In genomic region chr17:15501788-15502187, GRCh38 we compare ENCODE assay signal across 16 cellular contexts. TPM values are rescaled to one million over a fixed set of nuclear protein-coding genes. Genes with fewer than 3 reads are reported as not detected.
DNase-seq lines count a peak whose midpoint lies in the region; ATAC-seq, FAIRE-seq and TF ChIP-seq lines count a peak whose summit lies in the region.
"Had no signal": no experiment of that assay in that cellular context is flagged by ENCODE, and none has a peak within 500 bp of the region (broad histone marks: within the 10 kb centered on the region; RNA-seq: fewer than 3 reads in every experiment).

No MANE protein-coding gene starts in this region.

- H2BK20ac ChIP-seq in H1 (ENCODE audit: low read length), result no peak overlapping the region

- H4K8ac ChIP-seq in H1 (ENCODE audit: extremely low read depth, insufficient read depth, low read length), result no peak overlapping the region

- no peaks in the 10 kb centered on the region for H3K23me2 ChIP-seq in H1 (ENCODE audit: low read depth, low read length)

- FAIRE-seq in H1 (lab: Jason Lieb, UNC), result no peak

- H4K5ac ChIP-seq in H1 (ENCODE audit: insufficient read length, low read depth, low read length), result no peak overlapping the region

- no peak overlapping the region for H3K27ac Mint-ChIP-seq in GM23338
- no peak overlapping the region for H3K27ac Mint-ChIP-seq in activated naive CD8-positive, alpha-beta T cell treated with anti-CD3 and anti-CD28 coated beads for 36 hours
- H3K27ac Mint-ChIP-seq: activated B cell treated with CpG ODN at 0.5 μM for 24 hours had no signal

- no peaks in the 10 kb centered on the region for H3K79me2 ChIP-seq in GM23338 (replicated peaks; ENCODE audit: insufficient read depth)
- H3K79me2 ChIP-seq in H1 (ENCODE audit: control insufficient read depth in 1 of 2, insufficient read depth in 2 of 2, low read length in 2 of 2), result no peaks in the 10 kb centered on the region

- 90% methylated on average over 7 of the region's 7 CpGs; no CpG with 5 or more reads in 1 of the 2 experiments for WGBS in H1 (ENCODE audit: extremely low coverage in 1 of 2, insufficient coverage in 1 of 2, insufficient read length in 1 of 2, insufficient replicate concordance in 2 of 2, low coverage in 1 of 2, low lambda C conversion rate in 2 of 2, missing lambda C conversion rate in 1 of 2), 2 experiments

- no peak overlapping the region for H3K18ac ChIP-seq in H1 (ENCODE audit: extremely low read depth, low read length)

- intact Hi-C loops in head of caudate nucleus (cut with DNase I), result loop anchor here (2.0 to 5.0 kb wide), 2 partner anchors 44 to 241 kb away; no protein-coding TSS in a partner anchor

- TF ChIP-seq CTCF in GM23338 (conservative IDR thresholded peaks at IDR 0.05; ENCODE audit: low read depth in 2 of 2) (no peak), H1 (IDR thresholded peaks at IDR 0.05; ENCODE audit: control extremely low read depth in 1 of 3, insufficient read depth in 1 of 3, low read depth in 1 of 3, low read length in 3 of 3) (no peak)

- no peak overlapping the region for H3K4me3 Mint-ChIP-seq in GM23338
- H3K4me3 Mint-ChIP-seq in activated naive CD8-positive, alpha-beta T cell treated with anti-CD3 and anti-CD28 coated beads for 36 hours, result no peak overlapping the region
- H3K4me3 Mint-ChIP-seq: naive thymus-derived CD4-positive, alpha-beta T cell had no signal

- TF ChIP-seq POLR2A in H1 (IDR thresholded peaks at IDR 0.05; ENCODE audit: control extremely low read depth in 1 of 2, low read depth in 2 of 2, low read length in 2 of 2), result no peak

- H3K36me3 Mint-ChIP-seq in GM23338 (ENCODE audit: low read depth), result peaks cover 42% of the 10 kb centered on the region
- H3K36me3 Mint-ChIP-seq in activated naive CD8-positive, alpha-beta T cell treated with anti-CD3 and anti-CD28 coated beads for 36 hours, result peaks cover 9% of the 10 kb centered on the region

- H3F3A ChIP-seq in GM23338 (replicated peaks; ENCODE audit: low read depth), result no peaks in the 10 kb centered on the region

- peaks cover 8% of the 10 kb centered on the region; the same call in 1 of the 2 replicates for H3K4me1 ChIP-seq in GM23338 (ENCODE audit: insufficient read depth)
- peaks cover 0 to 5% (median 3%) of the 10 kb centered on the region in 4 experiments; a peak in 4 of 7 replicates for H3K4me1 ChIP-seq in H1 (replicated peaks in 1 of 4; ENCODE audit: control insufficient read depth in 3 of 4, insufficient read depth in 4 of 4, low read length in 3 of 4)
- H3K4me1 ChIP-seq in muscle layer of duodenum (ENCODE audit: control insufficient read depth in 1 of 2, insufficient read depth in 2 of 2, low read length in 2 of 2), result peaks cover 0 to 5% of the 10 kb centered on the region in 2 donors
- peaks cover 14% of the 10 kb centered on the region for H3K4me1 ChIP-seq in stomach smooth muscle (ENCODE audit: control insufficient read depth, insufficient read depth, low read length)
- H3K4me1 ChIP-seq: Caco-2 had no signal

- H2AFZ ChIP-seq in GM23338 (no peak overlapping the region), H1 (ENCODE audit: low read length) (no peak overlapping the region)

- H3K9me3 ChIP-seq in H1 (ENCODE audit: insufficient read depth in 2 of 2, low read depth in 1 of 2, low read length in 1 of 2) (no peaks in the 10 kb centered on the region), muscle layer of duodenum (ENCODE audit: control insufficient read depth in 1 of 2, low read length in 2 of 2) (no peaks in the 10 kb centered on the region), stomach smooth muscle (ENCODE audit: control insufficient read depth in 2 of 2, low read length in 2 of 2) (no peaks in the 10 kb centered on the region)
- H3K9me3 ChIP-seq: ascending aorta, Caco-2 had no signal

- H3K4ac ChIP-seq in H1 (replicated peaks; ENCODE audit: insufficient read length, low read depth, low read length), result no peak overlapping the region

- no peak overlapping the region for H3K23ac ChIP-seq in H1 (ENCODE audit: insufficient read length)

- no peak overlapping the region for H4K91ac ChIP-seq in H1 (replicated peaks; ENCODE audit: insufficient read length, low read length)

- H3K4me3 ChIP-seq in GM23338 (no peak overlapping the region), H1 (ENCODE audit: extremely low read depth in 1 of 4, insufficient read depth in 2 of 4, low read depth in 3 of 4, low read length in 4 of 4) (no peak overlapping the region), muscle layer of duodenum (ENCODE audit: low read depth in 1 of 2, low read length in 2 of 2) (no peak overlapping the region), stomach smooth muscle (ENCODE audit: low read length in 2 of 2) (peak overlapping the region in 1 of 2 donors; percentile 64)

- CTCF ChIA-PET in H1 (lab: Charles Lee; ENCODE audit: partially characterized antibody), result interaction anchor here (0.7 to 7.3 kb wide), 16 partner anchors 8 to 311 kb away, joined by 3 to 87 read pairs (median 6); partner anchors contain the start of gene PMP22

- H3K9me2 ChIP-seq in GM23338 (ENCODE audit: insufficient read depth), result no peaks in the 10 kb centered on the region

- peaks cover 16% of the 10 kb centered on the region for H3K4me1 Mint-ChIP-seq in GM23338
- peaks cover 5% of the 10 kb centered on the region for H3K4me1 Mint-ChIP-seq in activated naive CD8-positive, alpha-beta T cell treated with anti-CD3 and anti-CD28 coated beads for 36 hours

- no peak overlapping the region for H2BK12ac ChIP-seq in H1 (ENCODE audit: low read depth, low read length)

- H4K20me1 ChIP-seq in GM23338 (replicated peaks; ENCODE audit: insufficient read depth), result no peaks in the 10 kb centered on the region; the same call in 1 of the 2 replicates
- H4K20me1 ChIP-seq in H1 (replicated peaks in 1 of 2; ENCODE audit: control insufficient read depth in 1 of 2, insufficient read depth in 2 of 2, low read length in 2 of 2), result no peaks in the 10 kb centered on the region

- DNase-seq in GM23338 (ENCODE audit: low spot score) (no peak), H1 (ENCODE audit: low read depth in 1 of 2, low spot score in 2 of 2) (no peak), head of caudate nucleus (no peak)
- no peak for DNase-seq in activated naive CD8-positive, alpha-beta T cell treated with anti-CD3 and anti-CD28 coated beads for 36 hours
- DNase-seq in activated CD4-positive, alpha-beta T cell treated with anti-CD3 and anti-CD28 coated beads for 1 hour, result no peak
- DNase-seq: activated B cell treated with CpG ODN at 0.5 μM for 24 hours; activated effector memory CD4-positive, alpha-beta T cell treated with Interleukin-2 at 50 U/mL for 16 hours; Caco-2; KBM-7; naive thymus-derived CD4-positive, alpha-beta T cell; NCI-H1048; stimulated activated CD4-positive, alpha-beta T cell treated with anti-CD3 and anti-CD28 coated beads, Interleukin-4, amount 100 ng/mL, for 24 hours had no signal

- H3K27me3 Mint-ChIP-seq in GM23338 (ENCODE audit: insufficient read depth, low read depth, poor library complexity), result peaks cover 5% of the 10 kb centered on the region
- H3K27me3 Mint-ChIP-seq in activated naive CD8-positive, alpha-beta T cell treated with anti-CD3 and anti-CD28 coated beads for 36 hours, result no peaks in the 10 kb centered on the region
- H3K27me3 Mint-ChIP-seq: activated B cell treated with CpG ODN at 0.5 μM for 24 hours; naive thymus-derived CD4-positive, alpha-beta T cell had no signal

- H3K14ac ChIP-seq in H1 (ENCODE audit: insufficient read length), result no peak overlapping the region

- no peak for TF ChIP-seq EP300 in H1 (IDR thresholded peaks at IDR 0.05; ENCODE audit: borderline replicate concordance in 1 of 2, low read depth in 2 of 2, low read length in 2 of 2)

- no peak overlapping the region; a peak in 1 of 7 replicates for H3K9ac ChIP-seq in H1 (replicated peaks in 1 of 4; ENCODE audit: extremely low read depth in 1 of 4, low read depth in 3 of 4, low read length in 3 of 4)
- H3K9ac ChIP-seq in stomach smooth muscle (ENCODE audit: low read length in 2 of 2), result peak overlapping the region in 1 of 2 donors; percentile 42

- POLR2A ChIA-PET in H1 (lab: Charles Lee; ENCODE audit: partially characterized antibody), result interaction anchor here (1.0 to 1.3 kb wide), 3 partner anchors 11 to 35 kb away, joined by 3 to 4 read pairs (median 3); no protein-coding TSS in a partner anchor

- peaks cover 2% of the 10 kb centered on the region; the same call in 2 of the 3 replicates for H3K9me3 Mint-ChIP-seq in GM23338
- no peaks in the 10 kb centered on the region for H3K9me3 Mint-ChIP-seq in activated naive CD8-positive, alpha-beta T cell treated with anti-CD3 and anti-CD28 coated beads for 36 hours
- H3K9me3 Mint-ChIP-seq: activated B cell treated with CpG ODN at 0.5 μM for 24 hours; naive thymus-derived CD4-positive, alpha-beta T cell had no signal

- no peak overlapping the region for H3K27ac ChIP-seq in GM23338 (ENCODE audit: low read depth)
- H3K27ac ChIP-seq in H1 (ENCODE audit: low read depth, low read length), result no peak overlapping the region
- peak overlapping the region; percentile 32 for H3K27ac ChIP-seq in muscle layer of duodenum (ENCODE audit: low read length)
- peak overlapping the region; percentile 58 for H3K27ac ChIP-seq in stomach smooth muscle (ENCODE audit: low read length)

- peak overlapping the region; percentile 40 for H2AK5ac ChIP-seq in H1 (ENCODE audit: low read depth, low read length)

- H2BK5ac ChIP-seq in H1 (ENCODE audit: low read depth, low read length), result no peak overlapping the region

- H2BK120ac ChIP-seq in H1 (replicated peaks; ENCODE audit: low read depth, low read length), result no peak overlapping the region

- no peak overlapping the region for H2BK15ac ChIP-seq in H1 (ENCODE audit: low read length)

- H3K4me2 ChIP-seq in GM23338 (0 out of 2 replicates have a peak overlapping the region, but pooled peaks have one; percentile 56), H1 (ENCODE audit: insufficient read depth in 1 of 2, low read depth in 2 of 2, low read length in 2 of 2) (no peak overlapping the region)

- no peaks in the 10 kb centered on the region for H3K79me1 ChIP-seq in H1 (ENCODE audit: low read depth, low read length)

- H3K27me3 ChIP-seq in GM23338 (ENCODE audit: insufficient read depth) (no peaks in the 10 kb centered on the region), H1 (replicated peaks in 1 of 4; ENCODE audit: control insufficient read depth in 3 of 4, extremely low read depth in 1 of 4, insufficient read depth in 3 of 4, low read length in 3 of 4) (no peaks in the 10 kb centered on the region), muscle layer of duodenum (ENCODE audit: low read depth, low read length) (no peaks in the 10 kb centered on the region), stomach smooth muscle (ENCODE audit: control insufficient read depth in 1 of 2, insufficient read depth in 2 of 2, low read length in 2 of 2) (no peaks in the 10 kb centered on the region)
- H3K27me3 ChIP-seq: ascending aorta had no signal

- H3K36me3 ChIP-seq in GM23338 (ENCODE audit: insufficient read depth) (no peaks in the 10 kb centered on the region), H1 (ENCODE audit: control insufficient read depth in 2 of 4, insufficient read depth in 4 of 4, low read length in 3 of 4) (no peaks in the 10 kb centered on the region), muscle layer of duodenum (ENCODE audit: control insufficient read depth in 1 of 2, insufficient read depth in 2 of 2, low read length in 2 of 2) (no peaks in the 10 kb centered on the region), stomach smooth muscle (ENCODE audit: control insufficient read depth in 2 of 2, insufficient read depth in 2 of 2, low read length in 2 of 2) (no peaks in the 10 kb centered on the region)
- H3K36me3 ChIP-seq: ascending aorta had no signal

- ATAC-seq in GM23338 (no peak), HG03565 (IDR thresholded peaks at IDR 0.05; ENCODE audit: unreplicated experiment) (no peak)
- ATAC-seq: naive thymus-derived CD4-positive, alpha-beta T cell had no signal

- no peak for TF ChIP-seq RAD21 in H1 (IDR thresholded peaks at IDR 0.05 in 1 of 2, conservative IDR thresholded peaks at IDR 0.05 in 1 of 2; ENCODE audit: low read depth in 2 of 2, low read length in 2 of 2)

- no peak overlapping the region for H3K56ac ChIP-seq in H1 (replicated peaks; ENCODE audit: insufficient read length, low read depth, low read length)

RNA-seq across cellular contexts. Expression of gene CDRT4, which starts 34.4 kb away (rescaled TPM):
- 8.7 and 13.0 TPM in 2 replicates for total RNA-seq in GM23338 (2014; rRNA removed; shearing (Covaris generic))
- polyA plus RNA-seq in GM23338 (2016; fragmentation: Nextera tagmentation; extraction: Ambion mirVana), result 6.5 TPM in 2 replicates
- 1.4 and 2.6 TPM in 2 replicates for total RNA-seq in H1 (2021; fragmentation: NEBNext Ultra II Directional; extraction: Animal tissue kit (Norgen Biotek cat#: 25700))
- 3.0 and 5.6 TPM in 2 replicates for polyA plus RNA-seq in H1 (2011; rRNA removed)
- 3.0 TPM for polyA plus RNA-seq in H1 (2011; cell fraction: cytosol; rRNA removed)
- polyA plus RNA-seq in H1 (2011; cell fraction: nucleus; rRNA removed), result 21.9 TPM
- 0.42 to 3.4 TPM (median 2.2 TPM) in 4 replicates for polyA plus RNA-seq in H1 (2012, experiment 1 of 2)
- not detected for polyA plus RNA-seq in H1 (2012, experiment 2 of 2)
- polyA plus RNA-seq in H1 (2013, experiment 1 of 2), result 6.8 TPM
- 5.8 TPM for polyA plus RNA-seq in H1 (2013, experiment 2 of 2)
- polyA minus RNA-seq in H1 (2011; rRNA and poly(A)+ RNA removed), result 4.2 and 7.3 TPM in 2 replicates
- polyA minus RNA-seq in H1 (2011; cell fraction: cytosol; rRNA and poly(A)+ RNA removed), result 4.4 TPM
- polyA minus RNA-seq in H1 (2011; cell fraction: nucleus; rRNA and poly(A)+ RNA removed), result 13.8 TPM
- total RNA-seq in activated naive CD8-positive, alpha-beta T cell treated with anti-CD3 and anti-CD28 coated beads for 36 hours, result 1 to 10 TPM; 1.9 to 3.2 TPM

Comparison
In these comparisons a context has a peak if more than half of its experiments do, and no peak if none do; other contexts are left out.
1. H3K27ac ChIP-seq: peak in muscle layer of duodenum (single experiment) and stomach smooth muscle (single experiment); none in GM23338 (single experiment) and H1 (single experiment).